8 cellular contexts compared by ENCODE assay signal in genomic region chr18:9102391-9103216, GRCh38.
DNase-seq lines count a peak whose midpoint lies in the region; ATAC-seq and TF ChIP-seq lines count a peak whose summit lies in the region.

Gene NDUFV2, plus strand, starts transcription at chr18:9102699. Its CDS starts 45 bp downstream, at chr18:9102744.

- DNase-seq in GM10266 (ENCODE audit: extremely low spot score) (peak; percentile 94), NCI-H1092 treated with DMSO at 0.1 percent for 48 hours (lab: John Stamatoyannopoulos, UW) (peak; percentile 89), globus pallidus (ENCODE audit: low spot score) (peak; percentile 95), nucleus accumbens (lab: John Stamatoyannopoulos, UW) (peak; percentile 38 to 98 (median 93)), superior temporal gyrus (ENCODE audit: extremely low spot score) (peak; percentile 92)

- ATAC-seq in HG02623 (IDR thresholded peaks at IDR 0.05; ENCODE audit: unreplicated experiment) (peak; percentile 92), SK-N-SH treated with all-trans-retinoic acid at 6 μM for 48 hours (peak; percentile 96)

- H3K4me3 Mint-ChIP-seq in activated naive CD4-positive, alpha-beta T cell treated with anti-CD3 and anti-CD28 coated beads, Interleukin-2, amount 50 U/mL, for 24 hours, result peak within 1 kb of the TSS; percentile 96

- H3K9me3 Mint-ChIP-seq in activated naive CD4-positive, alpha-beta T cell treated with anti-CD3 and anti-CD28 coated beads, Interleukin-2, amount 50 U/mL, for 24 hours, result peaks cover under 1% of the 10 kb centered on the region

- H3K36me3 Mint-ChIP-seq in activated naive CD4-positive, alpha-beta T cell treated with anti-CD3 and anti-CD28 coated beads, Interleukin-2, amount 50 U/mL, for 24 hours, result peaks cover 15% of the 10 kb centered on the region

- H3K27ac Mint-ChIP-seq in activated naive CD4-positive, alpha-beta T cell treated with anti-CD3 and anti-CD28 coated beads, Interleukin-2, amount 50 U/mL, for 24 hours, result peak within 1 kb of the TSS; percentile 96

- TF ChIP-seq CTCF in GM10266 (IDR thresholded peaks at IDR 0.05; ENCODE audit: control insufficient read depth, insufficient read depth, low read depth, missing control alignments), result no peak

- peaks cover 62% of the 10 kb centered on the region for H3K4me1 Mint-ChIP-seq in activated naive CD4-positive, alpha-beta T cell treated with anti-CD3 and anti-CD28 coated beads, Interleukin-2, amount 50 U/mL, for 24 hours

- H3K27me3 Mint-ChIP-seq in activated naive CD4-positive, alpha-beta T cell treated with anti-CD3 and anti-CD28 coated beads, Interleukin-2, amount 50 U/mL, for 24 hours, result no peaks in the 10 kb centered on the region

TF ChIP-seq in SK-N-SH treated with all-trans-retinoic acid at 6 μM for 48 hours, 23 proteins besides CTCF, POLR2A, EP300 and RAD21:
- no peak for TF ChIP-seq CSRNP3 (CRISPR knock-in tag; IDR thresholded peaks at IDR 0.05)
- TF ChIP-seq ZNF70 (CRISPR knock-in tag; IDR thresholded peaks at IDR 0.05), result peak; percentile 41; the same call in 1 of the 2 replicates
- no peak for TF ChIP-seq ZNF8 (CRISPR knock-in tag; IDR thresholded peaks at IDR 0.05)
- TF ChIP-seq TOX (CRISPR knock-in tag; IDR thresholded peaks at IDR 0.05; ENCODE audit: borderline replicate concordance), result no peak
- TF ChIP-seq ZNF565 (CRISPR knock-in tag; conservative IDR thresholded peaks at IDR 0.05; ENCODE audit: low read depth), result 0 out of 2 replicates have a peak, but pooled peaks have one; percentile 73
- peak; percentile 98 for TF ChIP-seq ZFP3 (CRISPR knock-in tag; IDR thresholded peaks at IDR 0.05)
- no peak for TF ChIP-seq ISL1 (CRISPR knock-in tag; IDR thresholded peaks at IDR 0.05)
- no peak for TF ChIP-seq ESRRG (CRISPR knock-in tag; IDR thresholded peaks at IDR 0.05)
- TF ChIP-seq TCF4 (CRISPR knock-in tag; IDR thresholded peaks at IDR 0.05; ENCODE audit: borderline replicate concordance), result no peak
- TF ChIP-seq RARB (CRISPR knock-in tag; IDR thresholded peaks at IDR 0.05), result no peak

Comparison
In these comparisons a context has a peak if more than half of its experiments do, and no peak if none do; other contexts are left out.
1. Peak in every context shown above with its lines: DNase-seq and ATAC-seq.